ENCODE assay signal across 1 cellular context in genomic region chr15:78071378-78071777, GRCh38.
TF ChIP-seq lines count a peak whose summit lies in the region.

No MANE protein-coding gene starts in this region.

TF ChIP-seq in IMR-90, 13 proteins besides CTCF, POLR2A, EP300 and RAD21 (continued from another document):
- TF ChIP-seq NFE2L2 (IDR thresholded peaks at IDR 0.05; ENCODE audit: low read depth, low read length) = no peak
- no peak for TF ChIP-seq USF2 (IDR thresholded peaks at IDR 0.05; ENCODE audit: low read depth, low read length)
- TF ChIP-seq MAFK (IDR thresholded peaks at IDR 0.05; ENCODE audit: low read depth, low read length) = no peak
- TF ChIP-seq ELK1 (IDR thresholded peaks at IDR 0.05; ENCODE audit: borderline replicate concordance, low read depth, low read length) = no peak
- TF ChIP-seq SMC3 (IDR thresholded peaks at IDR 0.05; ENCODE audit: low read depth, low read length) = no peak
- no peak for TF ChIP-seq FOS (IDR thresholded peaks at IDR 0.05; ENCODE audit: low read depth, low read length)
- TF ChIP-seq CEBPB (IDR thresholded peaks at IDR 0.05; ENCODE audit: low read depth, low read length) = no peak
- no peak for TF ChIP-seq CHD1 (IDR thresholded peaks at IDR 0.05; ENCODE audit: low read depth, low read length)
- TF ChIP-seq MAZ (IDR thresholded peaks at IDR 0.05; ENCODE audit: borderline replicate concordance, low read depth, low read length) = no peak
